ENCODE assay signal across 4 cellular contexts in genomic region chr6:19964115-19964514, GRCh38.
"Had no signal": no experiment of that assay in that cellular context is flagged by ENCODE, and none has a peak within 500 bp of the region (broad histone marks: within the 10 kb centered on the region; RNA-seq: fewer than 3 reads in every experiment).

No MANE protein-coding gene starts in this region.

- DNase-seq: H9, HCEC 1CT had no signal

- ATAC-seq: GM23338, HepG2 had no signal
